In the genomic region with DNA sequence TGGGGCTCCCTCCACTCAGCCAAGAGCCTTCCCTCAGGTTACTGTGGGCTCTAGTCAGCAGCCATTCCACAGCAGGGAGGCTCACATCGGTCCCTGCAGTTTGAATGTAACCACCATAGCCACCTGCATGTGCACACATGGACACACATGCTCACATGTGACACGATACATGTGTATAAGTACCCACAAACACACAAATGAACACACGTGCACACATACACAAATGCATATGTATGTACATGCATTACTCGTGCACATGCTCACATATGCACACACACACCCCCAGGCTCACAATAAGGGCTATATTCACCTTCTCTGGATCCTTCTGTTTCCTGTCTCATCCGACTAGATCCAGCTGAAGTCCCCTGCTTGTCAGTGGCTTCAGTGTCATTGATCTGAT, we compare ENCODE assay signal across 1 cellular context.
TF ChIP-seq lines count a peak whose summit lies in the region.

No MANE protein-coding gene starts in this region.

TF ChIP-seq in GM12878, 131 proteins besides CTCF, POLR2A, EP300 and RAD21 (continued from another document):
- TF ChIP-seq, protein P1, sequence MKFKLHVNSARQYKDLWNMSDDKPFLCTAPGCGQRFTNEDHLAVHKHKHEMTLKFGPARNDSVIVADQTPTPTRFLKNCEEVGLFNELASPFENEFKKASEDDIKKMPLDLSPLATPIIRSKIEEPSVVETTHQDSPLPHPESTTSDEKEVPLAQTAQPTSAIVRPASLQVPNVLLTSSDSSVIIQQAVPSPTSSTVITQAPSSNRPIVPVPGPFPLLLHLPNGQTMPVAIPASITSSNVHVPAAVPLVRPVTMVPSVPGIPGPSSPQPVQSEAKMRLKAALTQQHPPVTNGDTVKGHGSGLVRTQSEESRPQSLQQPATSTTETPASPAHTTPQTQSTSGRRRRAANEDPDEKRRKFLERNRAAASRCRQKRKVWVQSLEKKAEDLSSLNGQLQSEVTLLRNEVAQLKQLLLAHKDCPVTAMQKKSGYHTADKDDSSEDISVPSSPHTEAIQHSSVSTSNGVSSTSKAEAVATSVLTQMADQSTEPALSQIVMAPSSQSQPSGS (IDR thresholded peaks at IDR 0.05; ENCODE audit: low read length): no peak
- no peak for TF ChIP-seq SMC3 (IDR thresholded peaks at IDR 0.05; ENCODE audit: borderline replicate concordance, low read length)
- TF ChIP-seq NRF1 (conservative IDR thresholded peaks at IDR 0.05; ENCODE audit: low read depth, low read length): no peak
- TF ChIP-seq BHLHE40 (IDR thresholded peaks at IDR 0.05; ENCODE audit: borderline replicate concordance in 1 of 2, low read depth in 2 of 2, low read length in 1 of 2): peak in 1 of 2 experiments; percentile 20; a peak in 1 of 4 replicates
- peak; percentile 32; the same call in 1 of the 2 replicates for TF ChIP-seq POLR2AphosphoS5 (IDR thresholded peaks at IDR 0.05; ENCODE audit: low read length)
